Comparison of ENCODE assay signal across 14 cellular contexts in genomic region chr10:70849582-70850016, GRCh38. TPM values are rescaled to one million over a fixed set of nuclear protein-coding genes. Genes with fewer than 3 reads are reported as not detected.
DNase-seq lines count a peak whose midpoint lies in the region; ATAC-seq lines count a peak whose summit lies in the region.
"Had no signal": no experiment of that assay in that cellular context is flagged by ENCODE, and none has a peak within 500 bp of the region (broad histone marks: within the 10 kb centered on the region; RNA-seq: fewer than 3 reads in every experiment).

No MANE protein-coding gene starts in this region.

- no peak overlapping the region for H3K4me3 Mint-ChIP-seq in naive thymus-derived CD4-positive, alpha-beta T cell

- H3K4me3 ChIP-seq in naive thymus-derived CD4-positive, alpha-beta T cell (ENCODE audit: low read length) = no peak overlapping the region
- H3K4me3 ChIP-seq: BLaER1 treated with 17β-estradiol and CSF1 and Interleukin-3, amounts not matched to agents 10 nM and 100 nM; Peyer's patch; prostate gland had no signal

- H3K4me1 Mint-ChIP-seq in naive thymus-derived CD4-positive, alpha-beta T cell = peaks cover 7 to 16% (median 11%) of the 10 kb centered on the region in 7 donors

- CTCF ChIA-PET in naive thymus-derived CD4-positive, alpha-beta T cell (lab: Charles Lee) = no interaction called here

- no peaks in the 10 kb centered on the region for H3K27me3 Mint-ChIP-seq in naive thymus-derived CD4-positive, alpha-beta T cell

- no peaks in the 10 kb centered on the region for H3K4me1 ChIP-seq in naive thymus-derived CD4-positive, alpha-beta T cell (ENCODE audit: control insufficient read depth in 2 of 2, insufficient read depth in 2 of 2, low read length in 2 of 2)
- H3K4me1 ChIP-seq: prostate gland had no signal

- no peaks in the 10 kb centered on the region for H3K27me3 ChIP-seq in naive thymus-derived CD4-positive, alpha-beta T cell (ENCODE audit: control insufficient read depth in 2 of 2, insufficient read depth in 2 of 2, low read length in 2 of 2)
- H3K27me3 ChIP-seq: Peyer's patch had no signal

- intact Hi-C loops in naive thymus-derived CD4-positive, alpha-beta T cell (cut with micrococcal nuclease) = no loop called here

- peak; percentile 65 for DNase-seq in AG08395 (ENCODE audit: low spot score)
- DNase-seq in HK-2 (ENCODE audit: unreplicated experiment) = peak; percentile 29
- peak; percentile 75 for DNase-seq in amniotic stem cell (lab: John Stamatoyannopoulos, UW)
- peak; percentile 59 for DNase-seq in hepatic stellate cell (ENCODE audit: low spot score)
- DNase-seq in anterior cingulate cortex (lab: John Stamatoyannopoulos, UW) = no peak
- no peak for DNase-seq in NCI-H1092 (lab: John Stamatoyannopoulos, UW)
- no peak for DNase-seq in mucosa of gallbladder (ENCODE audit: low spot score)
- DNase-seq in naive thymus-derived CD4-positive, alpha-beta T cell = no peak
- DNase-seq: activated T-cell treated with anti-CD3 and anti-CD28 coated beads, Interleukin-2, amount 50 U/mL, for 1 hour; cerebellar nuclear complex; mesendoderm; Peyer's patch had no signal

- POLR2A ChIA-PET in naive thymus-derived CD4-positive, alpha-beta T cell (lab: Charles Lee) = no interaction called here

- ATAC-seq in naive thymus-derived CD4-positive, alpha-beta T cell = no peak

- peaks cover 0 to 42% (median 7%) of the 10 kb centered on the region in 3 experiments for H3K36me3 ChIP-seq in naive thymus-derived CD4-positive, alpha-beta T cell (ENCODE audit: control insufficient read depth in 2 of 3, insufficient read depth in 3 of 3, low read length in 3 of 3)
- H3K36me3 ChIP-seq: prostate gland had no signal

- peaks cover 8 to 66% (median 16%) of the 10 kb centered on the region in 5 donors for H3K36me3 Mint-ChIP-seq in naive thymus-derived CD4-positive, alpha-beta T cell

- peak overlapping the region in 1 of 9 donors; percentile 10 for H3K27ac Mint-ChIP-seq in naive thymus-derived CD4-positive, alpha-beta T cell

- no peaks in the 10 kb centered on the region for H3K9me3 ChIP-seq in naive thymus-derived CD4-positive, alpha-beta T cell (ENCODE audit: control insufficient read depth in 2 of 3, low read length in 3 of 3)
- H3K9me3 ChIP-seq: BLaER1 treated with 17β-estradiol and CSF1 and Interleukin-3, amounts not matched to agents 10 nM and 100 nM; Peyer's patch; prostate gland had no signal

- H3K27ac ChIP-seq in naive thymus-derived CD4-positive, alpha-beta T cell (ENCODE audit: low read depth, low read length) = no peak overlapping the region
- H3K27ac ChIP-seq: BLaER1 treated with 17β-estradiol and CSF1 and Interleukin-3, amounts not matched to agents 10 nM and 100 nM; Peyer's patch; prostate gland had no signal

- H3K9me3 Mint-ChIP-seq in naive thymus-derived CD4-positive, alpha-beta T cell = no peaks in the 10 kb centered on the region

RNA-seq across cellular contexts. Expression of gene SGPL1, which starts 33.9 kb away (rescaled TPM):
- total RNA-seq in mucosa of gallbladder = 64.0 TPM
- 10 to 100 TPM; 20.9 to 35.5 (median 30.6) TPM for total RNA-seq in naive thymus-derived CD4-positive, alpha-beta T cell
- 10 to 100 TPM; 12.2 to 13.4 TPM for polyA plus RNA-seq in naive thymus-derived CD4-positive, alpha-beta T cell

RNA-seq across cellular contexts. Expression of gene PCBD1, which starts 38.8 kb away (rescaled TPM):
- total RNA-seq in mucosa of gallbladder = 142 TPM
- total RNA-seq in naive thymus-derived CD4-positive, alpha-beta T cell = 10 to 100 TPM in 2 of 5 experiments, 1 to 10 TPM in 3; 4.5 to 29.8 (median 8.3) TPM
- polyA plus RNA-seq in naive thymus-derived CD4-positive, alpha-beta T cell = 1 to 10 TPM; 6.3 to 7.8 TPM

Comparison
In these comparisons a context has a peak if more than half of its experiments do, and no peak if none do; other contexts are left out.
1. DNase-seq: peak in AG08395 (single experiment), HK-2 (single experiment), amniotic stem cell (single experiment) and hepatic stellate cell (single experiment); none in anterior cingulate cortex (0 of 58), NCI-H1092 (single experiment), mucosa of gallbladder (single experiment) and naive thymus-derived CD4-positive, alpha-beta T cell (0 of 9).